In genomic region chr12:1815108-1815507, GRCh38 we compare ENCODE assay signal across 20 cellular contexts. TPM values are rescaled to one million over a fixed set of nuclear protein-coding genes. Genes with fewer than 3 reads are reported as not detected.
DNase-seq lines count a peak whose midpoint lies in the region; ATAC-seq and TF ChIP-seq lines count a peak whose summit lies in the region.
"Had no signal": no experiment of that assay in that cellular context is flagged by ENCODE, and none has a peak within 500 bp of the region (broad histone marks: within the 10 kb centered on the region; RNA-seq: fewer than 3 reads in every experiment).

No MANE protein-coding gene starts in this region.

- TF ChIP-seq EP300 in suprapubic skin (IDR thresholded peaks at IDR 0.05), result no peak

- no peak for ATAC-seq in right lobe of liver
- ATAC-seq: CD8-positive, alpha-beta T cell; GM23338 had no signal

- no peaks in the 10 kb centered on the region for H3K27me3 ChIP-seq in BLaER1
- H3K27me3 ChIP-seq in right lobe of liver, result no peaks in the 10 kb centered on the region
- H3K27me3 ChIP-seq in H7 (ENCODE audit: control insufficient read depth, insufficient read depth, low read length), result peaks cover 9% of the 10 kb centered on the region
- H3K27me3 ChIP-seq in suprapubic skin, result peaks cover 32% of the 10 kb centered on the region

- H3K9me3 ChIP-seq in BLaER1 (no peaks in the 10 kb centered on the region), right lobe of liver (no peaks in the 10 kb centered on the region), suprapubic skin (no peaks in the 10 kb centered on the region)
- H3K9me3 ChIP-seq: BE2C had no signal

- H3K36me3 Mint-ChIP-seq in dendritic cell treated with granulocyte-macrophage colony-stimulating factor and Interleukin-4, amounts not matched to agents 40 ng/mL and 50 ng/mL, for 4 days (ENCODE audit: low read depth), result no peaks in the 10 kb centered on the region
- H3K36me3 Mint-ChIP-seq in nephron progenitor cell (ENCODE audit: low read depth), result no peaks in the 10 kb centered on the region
- H3K36me3 Mint-ChIP-seq: CD4-positive, CD25-positive, alpha-beta regulatory T cell; CD8-positive, alpha-beta T cell had no signal

- H3K4me3 ChIP-seq in BLaER1 (no peak overlapping the region), right lobe of liver (no peak overlapping the region), H7 (ENCODE audit: insufficient read depth, low read depth, low read length) (no peak overlapping the region), suprapubic skin (no peak overlapping the region)
- H3K4me3 ChIP-seq: GM23338 had no signal

- peak overlapping the region; percentile 99; the same call in 1 of the 2 replicates for H3K4me2 ChIP-seq in BLaER1
- H3K4me2 ChIP-seq: GM23338 had no signal

- H3K4me3 Mint-ChIP-seq in dendritic cell treated with granulocyte-macrophage colony-stimulating factor and Interleukin-4, amounts not matched to agents 40 ng/mL and 50 ng/mL, for 4 days, result no peak overlapping the region
- H3K4me3 Mint-ChIP-seq in nephron progenitor cell, result no peak overlapping the region
- H3K4me3 Mint-ChIP-seq: CD4-positive, CD25-positive, alpha-beta regulatory T cell; CD8-positive, alpha-beta T cell; GM23338 had no signal

- intact Hi-C loops in dendritic cell treated with granulocyte-macrophage colony-stimulating factor and Interleukin-4, amounts not matched to agents 40 ng/mL and 50 ng/mL, for 4 days (cut with micrococcal nuclease), result no loop called here
- intact Hi-C loops in right lobe of liver (cut with DNase I), result no loop called here

- no peak overlapping the region for H3K27ac ChIP-seq in BLaER1
- H3K27ac ChIP-seq in right lobe of liver, result no peak overlapping the region
- no peak overlapping the region for H3K27ac ChIP-seq in suprapubic skin
- H3K27ac ChIP-seq: 22Rv1, C4-2B had no signal

- DNase-seq in RPMI7951 (ENCODE audit: low read depth) (peak; percentile 16), nephron progenitor cell (no peak), right lobe of liver (no peak), AG08396 (ENCODE audit: low spot score) (no peak), H7 (no peak), suprapubic skin (ENCODE audit: low spot score in 2 of 2) (no peak)
- DNase-seq: AML-193; BE2C; CD4-positive, CD25-positive, alpha-beta regulatory T cell; CD8-positive, alpha-beta T cell; DMS 273 treated with DMSO at 0.1 percent for 48 hours; DMS79; GF-D8; HCEC 1CT had no signal

- peaks cover 17% of the 10 kb centered on the region for H3K27me3 Mint-ChIP-seq in dendritic cell treated with granulocyte-macrophage colony-stimulating factor and Interleukin-4, amounts not matched to agents 40 ng/mL and 50 ng/mL, for 4 days
- H3K27me3 Mint-ChIP-seq in nephron progenitor cell (ENCODE audit: low read depth, poor library complexity), result peaks cover 60% of the 10 kb centered on the region

- peaks cover 85% of the 10 kb centered on the region for H3K4me1 ChIP-seq in BLaER1
- H3K4me1 ChIP-seq in right lobe of liver, result no peaks in the 10 kb centered on the region
- peaks cover 6% of the 10 kb centered on the region for H3K4me1 ChIP-seq in suprapubic skin
- H3K4me1 ChIP-seq: BE2C had no signal

- H4K20me1 ChIP-seq in BLaER1, result no peaks in the 10 kb centered on the region

- no peak for TF ChIP-seq POLR2A in right lobe of liver (IDR thresholded peaks at IDR 0.05)
- TF ChIP-seq POLR2A in suprapubic skin (IDR thresholded peaks at IDR 0.05), result no peak

- no peaks in the 10 kb centered on the region for H3K9me3 Mint-ChIP-seq in dendritic cell treated with granulocyte-macrophage colony-stimulating factor and Interleukin-4, amounts not matched to agents 40 ng/mL and 50 ng/mL, for 4 days
- peaks cover 10% of the 10 kb centered on the region for H3K9me3 Mint-ChIP-seq in nephron progenitor cell
- H3K9me3 Mint-ChIP-seq: CD8-positive, alpha-beta T cell; GM23338 had no signal

- H3K36me3 ChIP-seq in BLaER1 (no peaks in the 10 kb centered on the region; the same call in 1 of the 2 replicates), right lobe of liver (no peaks in the 10 kb centered on the region), H7 (replicated peaks; ENCODE audit: control insufficient read depth, insufficient read depth, low read length) (no peaks in the 10 kb centered on the region), suprapubic skin (no peaks in the 10 kb centered on the region)
- H3K36me3 ChIP-seq: BE2C had no signal

- H3K27ac Mint-ChIP-seq in dendritic cell treated with granulocyte-macrophage colony-stimulating factor and Interleukin-4, amounts not matched to agents 40 ng/mL and 50 ng/mL, for 4 days, result peak overlapping the region; percentile 12
- H3K27ac Mint-ChIP-seq in nephron progenitor cell, result peak overlapping the region; percentile 78
- H3K27ac Mint-ChIP-seq: CD8-positive, alpha-beta T cell; GM23338 had no signal

- H3K9ac ChIP-seq in BLaER1, result no peak overlapping the region

- 52% methylated on average over 2 of the region's 3 CpGs for WGBS in right lobe of liver (ENCODE audit: insufficient coverage, low coverage, low lambda C conversion rate, missing lambda C conversion rate)
- WGBS in suprapubic skin, result 88% methylated on average over 3 of the region's 3 CpGs

- H3K4me1 Mint-ChIP-seq in dendritic cell treated with granulocyte-macrophage colony-stimulating factor and Interleukin-4, amounts not matched to agents 40 ng/mL and 50 ng/mL, for 4 days (ENCODE audit: low read depth), result peaks cover 77% of the 10 kb centered on the region
- H3K4me1 Mint-ChIP-seq in nephron progenitor cell, result peaks cover 67% of the 10 kb centered on the region

- TF ChIP-seq CTCF in nephron progenitor cell (IDR thresholded peaks at IDR 0.05) (no peak), right lobe of liver (IDR thresholded peaks at IDR 0.05) (no peak), suprapubic skin (IDR thresholded peaks at IDR 0.05) (no peak)

RNA-seq across cellular contexts. Expression of gene LRTM2, which starts 5.3 kb away (rescaled TPM):
- total RNA-seq in RPMI7951 (2014; rRNA removed; shearing (Covaris generic)), result not detected in 2 replicates
- not detected for total RNA-seq in right lobe of liver
- 0.42 TPM in 1 of 2 replicates, not detected in the other for total RNA-seq in H7 (2014; rRNA removed; shearing (Covaris generic))
- total RNA-seq in suprapubic skin, result under 1 TPM in 1 of 4 donors, not detected in 3; 0.26 TPM
- total RNA-seq: CD4-positive, CD25-positive, alpha-beta regulatory T cell; CD8-positive, alpha-beta T cell; G401; GM23338 had no signal
